In genomic region chr1:21669287-21670058, GRCh38 we compare ENCODE assay signal across 8 cellular contexts. TPM values are rescaled to one million over a fixed set of nuclear protein-coding genes. Genes with fewer than 3 reads are reported as not detected.
DNase-seq lines count a peak whose midpoint lies in the region; ATAC-seq and TF ChIP-seq lines count a peak whose summit lies in the region.

RAP1GAP (minus strand) TSS chr1:21669357; CDS start chr1:21620032, 49,325 bp downstream.

- 10% methylated on average over 14 of the region's 61 CpGs for WGBS in mammary epithelial cell (ENCODE audit: low coverage, missing lambda C conversion rate)

- CTCF ChIA-PET in PC-3 (lab: Charles Lee): no interaction called here
- CTCF ChIA-PET in mammary epithelial cell (lab: Charles Lee; ENCODE audit: low non-redundant PET): interaction anchor here (0.7 kb wide), 1 partner anchor 214 kb away, joined by 3 read pairs; no protein-coding TSS in a partner anchor

- H3K4me1 ChIP-seq in PC-3 (ENCODE audit: insufficient read depth, low read length) (peaks cover 8% of the 10 kb centered on the region; the same call in 1 of the 2 replicates), mammary epithelial cell (ENCODE audit: insufficient read depth, low read length) (peaks cover 12% of the 10 kb centered on the region)

- H3K27ac Mint-ChIP-seq in stimulated activated naive B cell treated with anti-CD40 and anti-IgM and Interleukin-4, amounts not matched to agents 10 μg/mL and 1 μg/mL and 100 μg/mL, for 72 hours: no peak within 1 kb of the TSS

- H4K20me1 ChIP-seq in PC-3 (ENCODE audit: low read length) (no peaks in the 10 kb centered on the region), mammary epithelial cell (ENCODE audit: insufficient read depth, low read length) (no peaks in the 10 kb centered on the region)

- intact Hi-C loops in PC-3 (cut with micrococcal nuclease): no loop called here
- intact Hi-C loops in mammary epithelial cell (cut with micrococcal nuclease): no loop called here
- intact Hi-C loops in left colon (cut with DNase I, micrococcal nuclease): no loop called here

- no peak within 1 kb of the TSS for H3K9ac ChIP-seq in PC-3 (ENCODE audit: low read length)
- H3K9ac ChIP-seq in mammary epithelial cell (ENCODE audit: insufficient read depth, low read length): no peak within 1 kb of the TSS

- no peak for TF ChIP-seq CTCF in PC-3 (conservative IDR thresholded peaks at IDR 0.05; ENCODE audit: low read depth, low read length)
- no peak for TF ChIP-seq CTCF in mammary epithelial cell (conservative IDR thresholded peaks at IDR 0.05 in 1 of 2, IDR thresholded peaks at IDR 0.05 in 1 of 2; ENCODE audit: extremely low read depth in 1 of 2, insufficient read depth in 1 of 2, low read depth in 1 of 2, low read length in 2 of 2)

- dilution Hi-C loops in mammary epithelial cell (cut with HindIII; ENCODE audit: low sequenced_read_pairs): no loop called here

- peaks cover 17 to 30% of the 10 kb centered on the region in 2 donors for H3K4me1 Mint-ChIP-seq in stimulated activated naive B cell treated with anti-CD40 and anti-IgM and Interleukin-4, amounts not matched to agents 10 μg/mL and 1 μg/mL and 100 μg/mL, for 72 hours

- POLR2A ChIA-PET in PC-3 (lab: Charles Lee; ENCODE audit: unreplicated experiment): no interaction called here

- H3K4me3 ChIP-seq in PC-3 (ENCODE audit: low read length) (peak within 1 kb of the TSS; percentile 50), mammary epithelial cell (replicated peaks in 1 of 3; ENCODE audit: insufficient read depth in 1 of 3, low read depth in 2 of 3, low read length in 3 of 3) (peak within 1 kb of the TSS in 1 of 3 experiments; percentile 25)

- in situ Hi-C loops in mammary epithelial cell (cut with MboI; ENCODE audit: low sequenced_read_pairs in 2 of 2): loop anchor here in 1 of 2 donors (25.0 kb wide), 1 partner anchor 157 kb away; the partner anchor contains the start of gene ALPL

- H3K27me3 Mint-ChIP-seq in stimulated activated naive B cell treated with anti-CD40 and anti-IgM and Interleukin-4, amounts not matched to agents 10 μg/mL and 1 μg/mL and 100 μg/mL, for 72 hours: peaks cover 37 to 44% of the 10 kb centered on the region in 2 donors

- H3K79me2 ChIP-seq in PC-3 (ENCODE audit: low read length) (no peaks in the 10 kb centered on the region), mammary epithelial cell (ENCODE audit: insufficient read depth, low read length) (no peaks in the 10 kb centered on the region)

- H3K4me2 ChIP-seq in PC-3 (ENCODE audit: low read length) (peak within 1 kb of the TSS; percentile 77), mammary epithelial cell (ENCODE audit: insufficient read depth, low read depth, low read length) (peak within 1 kb of the TSS; percentile 20)

- H3K27ac ChIP-seq in PC-3 (ENCODE audit: low read length) (no peak within 1 kb of the TSS), mammary epithelial cell (ENCODE audit: insufficient read depth, low read depth, low read length) (no peak within 1 kb of the TSS)

- no peaks in the 10 kb centered on the region for H3F3A ChIP-seq in PC-3 (ENCODE audit: low read length, unreplicated experiment)

- peak; percentile 27 for ATAC-seq in PC-3
- peak; percentile 79 for ATAC-seq in left colon
- peak; percentile 52 to 63 for ATAC-seq in stimulated activated naive B cell treated with anti-CD40 and anti-IgM and Interleukin-4, amounts not matched to agents 10 μg/mL and 1 μg/mL and 100 μg/mL, for 72 hours (replicated peaks)
- no peak for ATAC-seq in HG02678 (IDR thresholded peaks at IDR 0.05; ENCODE audit: unreplicated experiment)

- H2AFZ ChIP-seq in PC-3 (ENCODE audit: low read length) (peak within 1 kb of the TSS; percentile 30; the same call in 1 of the 2 replicates), mammary epithelial cell (ENCODE audit: low read depth, low read length) (no peak within 1 kb of the TSS)

- H3K9me2 ChIP-seq in PC-3 (replicated peaks; ENCODE audit: low read length): no peaks in the 10 kb centered on the region

- peak within 1 kb of the TSS; percentile 39 to 70 for H3K4me3 Mint-ChIP-seq in stimulated activated naive B cell treated with anti-CD40 and anti-IgM and Interleukin-4, amounts not matched to agents 10 μg/mL and 1 μg/mL and 100 μg/mL, for 72 hours

- no peaks in the 10 kb centered on the region for H3K9me3 Mint-ChIP-seq in stimulated activated naive B cell treated with anti-CD40 and anti-IgM and Interleukin-4, amounts not matched to agents 10 μg/mL and 1 μg/mL and 100 μg/mL, for 72 hours

- H3K36me3 ChIP-seq in PC-3 (ENCODE audit: low read depth, low read length) (no peaks in the 10 kb centered on the region), mammary epithelial cell (ENCODE audit: insufficient read depth, low read length) (no peaks in the 10 kb centered on the region)

- no peaks in the 10 kb centered on the region for H3K36me3 Mint-ChIP-seq in stimulated activated naive B cell treated with anti-CD40 and anti-IgM and Interleukin-4, amounts not matched to agents 10 μg/mL and 1 μg/mL and 100 μg/mL, for 72 hours

- BruUV-seq in PC-3 (replicated peaks; lab: Mats Ljungman, UMichigan): no TSS peak
- no TSS peak for BruUV-seq in mammary epithelial cell (replicated peaks; lab: Mats Ljungman, UMichigan)

- H3K9me3 ChIP-seq in PC-3 (ENCODE audit: low read length) (no peaks in the 10 kb centered on the region), mammary epithelial cell (replicated peaks; ENCODE audit: insufficient read depth, low read length) (no peaks in the 10 kb centered on the region)

- H3K27me3 ChIP-seq in PC-3 (ENCODE audit: low read length) (peaks cover 24% of the 10 kb centered on the region), mammary epithelial cell (ENCODE audit: insufficient read depth, low read length) (peaks cover 12% of the 10 kb centered on the region)

- DNase-seq in activated CD8-positive, alpha-beta memory T cell treated with anti-CD3 and anti-CD28 coated beads for 24 hours: peak; percentile 70
- no peak for DNase-seq in activated CD8-positive, alpha-beta memory T cell treated with anti-CD3 and anti-CD28 coated beads, Interleukin-2, amount 50 U/mL, for 4 hours
- DNase-seq in PC-3 (no peak), mammary epithelial cell (no peak), left colon (peak; percentile 59 to 63), COLO829 (ENCODE audit: low spot score) (no peak)
- no peak for DNase-seq in stimulated activated naive B cell treated with anti-CD40 and anti-IgM and Interleukin-4, amounts not matched to agents 10 μg/mL and 1 μg/mL and 100 μg/mL, for 72 hours

RNA-seq across cellular contexts. Expression of gene RAP1GAP, which starts in this region (rescaled TPM):
- total RNA-seq in PC-3 (2014; rRNA removed) (12.1 and 12.3 TPM in 2 replicates), mammary epithelial cell (under 1 TPM; 0.17 to 0.54 TPM), left colon (10 to 100 TPM; 45.2 to 53.1 TPM)
- 0.31 TPM for polyA plus RNA-seq in mammary epithelial cell
- 0.52 TPM for polyA minus RNA-seq in mammary epithelial cell

Comparison
In these comparisons a context has a peak if more than half of its experiments do, and no peak if none do; other contexts are left out.
1. DNase-seq: peak in activated CD8-positive, alpha-beta memory T cell treated with anti-CD3 and anti-CD28 coated beads for 24 hours (single experiment) and left colon (2 of 2); none in activated CD8-positive, alpha-beta memory T cell treated with anti-CD3 and anti-CD28 coated beads, Interleukin-2, amount 50 U/mL, for 4 hours (single experiment), PC-3 (single experiment), mammary epithelial cell (single experiment), stimulated activated naive B cell treated with anti-CD40 and anti-IgM and Interleukin-4, amounts not matched to agents 10 μg/mL and 1 μg/mL and 100 μg/mL, for 72 hours (single experiment) and COLO829 (single experiment).